Comparison of ENCODE assay signal across 23 cellular contexts in the genomic region with DNA sequence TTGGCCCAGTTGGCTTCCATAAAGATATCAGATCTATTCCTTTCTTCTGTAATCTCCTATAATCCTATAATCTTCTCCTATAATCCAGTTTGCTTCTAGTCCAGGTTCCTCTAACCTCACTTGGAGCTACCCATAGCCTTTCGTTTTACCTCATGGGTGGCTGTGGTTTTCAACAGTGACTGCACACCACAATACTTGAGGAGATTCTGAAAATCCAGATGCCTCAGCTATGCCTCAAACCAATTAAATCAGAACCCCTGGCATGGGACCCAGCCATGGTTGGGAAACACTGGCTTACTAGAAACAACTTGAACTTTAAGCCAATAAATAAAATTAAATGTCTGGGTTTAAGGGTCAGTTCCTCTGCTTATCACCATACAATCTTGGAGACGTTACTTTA.
DNase-seq lines count a peak whose midpoint lies in the region; ATAC-seq, FAIRE-seq and TF ChIP-seq lines count a peak whose summit lies in the region.
"Had no signal": no experiment of that assay in that cellular context is flagged by ENCODE, and none has a peak within 500 bp of the region (broad histone marks: within the 10 kb centered on the region; RNA-seq: fewer than 3 reads in every experiment).

No MANE protein-coding gene starts in this region.

- peaks cover 6 to 21% of the 10 kb centered on the region in 2 donors for H3K27me3 Mint-ChIP-seq in natural killer cell (ENCODE audit: low read depth in 2 of 2)

- FAIRE-seq in kidney (lab: Jason Lieb, UNC), result no peak
- FAIRE-seq: G401.6, HepG2, K562 had no signal

- ATAC-seq in natural killer cell, result no peak
- ATAC-seq: HepG2, K562 had no signal

- no peak overlapping the region for H3K4me3 Mint-ChIP-seq in natural killer cell
- H3K4me3 Mint-ChIP-seq: CD4-positive, CD25-positive, alpha-beta regulatory T cell had no signal

- H3K4me1 Mint-ChIP-seq in natural killer cell, result no peaks in the 10 kb centered on the region
- H3K4me1 Mint-ChIP-seq: CD4-positive, CD25-positive, alpha-beta regulatory T cell had no signal

- no peak overlapping the region for H3K9ac ChIP-seq in kidney (ENCODE audit: low read length in 2 of 2)

- no peaks in the 10 kb centered on the region for H3K36me3 ChIP-seq in kidney (ENCODE audit: control insufficient read depth in 1 of 2, insufficient read depth in 2 of 2, low read length in 2 of 2)
- H3K36me3 ChIP-seq: BE2C, HAP-1, Peyer's patch had no signal

- H3K9me3 Mint-ChIP-seq in natural killer cell, result no peaks in the 10 kb centered on the region

- H3K4me1 ChIP-seq in kidney (ENCODE audit: control insufficient read depth in 1 of 2, insufficient read depth in 1 of 2, low read depth in 1 of 2, low read length in 2 of 2), result no peaks in the 10 kb centered on the region
- H3K4me1 ChIP-seq: BE2C, HAP-1, Peyer's patch had no signal

- H3K4me3 ChIP-seq in AG09309 (ENCODE audit: control insufficient read depth, low read depth, low read length), result no peak overlapping the region
- no peak overlapping the region for H3K4me3 ChIP-seq in fibroblast of the aortic adventitia (ENCODE audit: low read depth, low read length)
- H3K4me3 ChIP-seq in kidney (ENCODE audit: low read length in 2 of 2), result no peak overlapping the region
- H3K4me3 ChIP-seq: HAP-1, K562, Peyer's patch had no signal

- intact Hi-C loops in natural killer cell (cut with micrococcal nuclease) (no loop called here), kidney (cut with DNase I) (no loop called here)

- H3K36me3 Mint-ChIP-seq in natural killer cell, result no peaks in the 10 kb centered on the region
- H3K36me3 Mint-ChIP-seq: CD4-positive, CD25-positive, alpha-beta regulatory T cell had no signal

- H3K9me3 ChIP-seq in kidney (ENCODE audit: control insufficient read depth in 1 of 2, low read length in 2 of 2), result no peaks in the 10 kb centered on the region
- H3K9me3 ChIP-seq: BE2C, HAP-1, Peyer's patch had no signal

- TF ChIP-seq CTCF in AG09309 (IDR thresholded peaks at IDR 0.05; ENCODE audit: control insufficient read depth, insufficient read depth, low read depth, low read length, missing control alignments), result no peak
- no peak for TF ChIP-seq CTCF in fibroblast of the aortic adventitia (IDR thresholded peaks at IDR 0.05; ENCODE audit: insufficient read depth, low read length)
- TF ChIP-seq CTCF in natural killer cell (IDR thresholded peaks at IDR 0.05), result no peak
- TF ChIP-seq CTCF in kidney (IDR thresholded peaks at IDR 0.05; ENCODE audit: borderline replicate concordance, extremely low read depth, insufficient read depth), result no peak

- H3K27ac Mint-ChIP-seq in natural killer cell, result no peak overlapping the region
- H3K27ac Mint-ChIP-seq: CD4-positive, CD25-positive, alpha-beta regulatory T cell had no signal

- H3K27ac ChIP-seq in kidney (ENCODE audit: low read depth in 2 of 2, low read length in 2 of 2), result no peak overlapping the region
- H3K27ac ChIP-seq: HL-60, Peyer's patch had no signal

- DNase-seq in AG09309 (ENCODE audit: low read depth) (peak; percentile 67), GM04503 (ENCODE audit: low read depth) (peak; percentile 58), NCI-H82 treated with DMSO at 0.1 percent for 48 hours (lab: John Stamatoyannopoulos, UW; ENCODE audit: unreplicated experiment) (peak; percentile 54), fibroblast of the aortic adventitia (ENCODE audit: low read depth) (peak; percentile 53), natural killer cell (no peak), kidney (no peak), inferior parietal cortex (ENCODE audit: extremely low spot score) (no peak)
- DNase-seq in activated T-cell treated with anti-CD3 and anti-CD28 coated beads, Interleukin-2, amount 50 U/mL, for 48 hours, result no peak
- DNase-seq: 8988T; BE2C; CD4-positive, CD25-positive, alpha-beta regulatory T cell; DND-41; NCI-H1105 treated with DMSO at 0.1 percent for 48 hours; NCI-H2029 treated with DMSO at 0.1 percent for 48 hours; NCI-H226; NCI-H510A treated with DMSO at 0.1 percent for 48 hours; NCI-H748 treated with DMSO at 0.1 percent for 48 hours; Peyer's patch had no signal

Comparison
In these comparisons a context has a peak if more than half of its experiments do, and no peak if none do; other contexts are left out.
1. DNase-seq: peak in AG09309 (single experiment), GM04503 (single experiment), NCI-H82 treated with DMSO at 0.1 percent for 48 hours (single experiment) and fibroblast of the aortic adventitia (single experiment); none in activated T-cell treated with anti-CD3 and anti-CD28 coated beads, Interleukin-2, amount 50 U/mL, for 48 hours (0 of 2), natural killer cell (single experiment), kidney (single experiment) and inferior parietal cortex (single experiment).